2 cellular contexts compared by ENCODE assay signal in the genomic region with DNA sequence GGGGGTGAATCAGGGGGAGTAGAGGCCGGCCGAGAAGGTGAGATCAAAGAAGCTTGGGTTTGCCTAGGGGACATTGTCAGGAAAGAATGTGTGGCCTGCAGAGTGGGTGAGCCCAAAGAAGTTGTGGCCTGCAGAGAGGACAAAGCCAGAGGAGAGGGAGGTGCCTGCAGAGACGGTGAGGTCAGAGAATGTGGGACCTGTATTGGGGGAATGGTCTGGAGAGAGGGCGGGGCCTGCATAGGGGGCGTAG.
TF ChIP-seq lines count a peak whose summit lies in the region.

No MANE protein-coding gene starts in this region.

TF ChIP-seq in HEK293, 187 proteins besides CTCF, POLR2A, EP300 and RAD21 (continued from another document):
- TF ChIP-seq, protein P1, sequence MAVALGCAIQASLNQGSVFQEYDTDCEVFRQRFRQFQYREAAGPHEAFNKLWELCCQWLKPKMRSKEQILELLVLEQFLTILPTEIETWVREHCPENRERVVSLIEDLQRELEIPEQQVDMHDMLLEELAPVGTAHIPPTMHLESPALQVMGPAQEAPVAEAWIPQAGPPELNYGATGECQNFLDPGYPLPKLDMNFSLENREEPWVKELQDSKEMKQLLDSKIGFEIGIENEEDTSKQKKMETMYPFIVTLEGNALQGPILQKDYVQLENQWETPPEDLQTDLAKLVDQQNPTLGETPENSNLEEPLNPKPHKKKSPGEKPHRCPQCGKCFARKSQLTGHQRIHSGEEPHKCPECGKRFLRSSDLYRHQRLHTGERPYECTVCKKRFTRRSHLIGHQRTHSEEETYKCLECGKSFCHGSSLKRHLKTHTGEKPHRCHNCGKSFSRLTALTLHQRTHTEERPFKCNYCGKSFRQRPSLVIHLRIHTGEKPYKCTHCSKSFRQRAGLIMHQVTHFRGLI (tag by site-specific recombination; IDR thresholded peaks at IDR 0.05) = no peak
- TF ChIP-seq GFI1B (tag by site-specific recombination; IDR thresholded peaks at IDR 0.05) (no peak), GLIS2 (tag by site-specific recombination; IDR thresholded peaks at IDR 0.05) (peak; percentile 9; the same call in 1 of the 2 replicates), SALL2 (tag by site-specific recombination; IDR thresholded peaks at IDR 0.05; ENCODE audit: borderline replicate concordance) (no peak), ZNF37A (tag by site-specific recombination; IDR thresholded peaks at IDR 0.05) (no peak), KLF1 (tag by site-specific recombination; IDR thresholded peaks at IDR 0.05) (no peak; the same call in none of the 2 replicates), ZBTB7A (tag by site-specific recombination; IDR thresholded peaks at IDR 0.05; ENCODE audit: low read depth) (0 out of 2 replicates have a peak, but pooled peaks have one; percentile 48), KLF8 (tag by site-specific recombination; IDR thresholded peaks at IDR 0.05) (no peak), TRIM28 (IDR thresholded peaks at IDR 0.05; ENCODE audit: borderline replicate concordance, low read length) (no peak), ZNF549 (tag by site-specific recombination; IDR thresholded peaks at IDR 0.05) (no peak), KLF7 (tag by site-specific recombination; IDR thresholded peaks at IDR 0.05; ENCODE audit: borderline replicate concordance) (0 out of 2 replicates have a peak, but pooled peaks have one; percentile 38), ZNF785 (tag by site-specific recombination; IDR thresholded peaks at IDR 0.05) (no peak), ZNF76 (tag by site-specific recombination; IDR thresholded peaks at IDR 0.05; ENCODE audit: borderline replicate concordance, low read depth) (no peak), ZNF211 (tag by site-specific recombination; IDR thresholded peaks at IDR 0.05; ENCODE audit: low read depth) (no peak), ZNF146 (tag by site-specific recombination; IDR thresholded peaks at IDR 0.05) (0 out of 2 replicates have a peak, but pooled peaks have one; percentile 1)
- TF ChIP-seq, protein P2, sequence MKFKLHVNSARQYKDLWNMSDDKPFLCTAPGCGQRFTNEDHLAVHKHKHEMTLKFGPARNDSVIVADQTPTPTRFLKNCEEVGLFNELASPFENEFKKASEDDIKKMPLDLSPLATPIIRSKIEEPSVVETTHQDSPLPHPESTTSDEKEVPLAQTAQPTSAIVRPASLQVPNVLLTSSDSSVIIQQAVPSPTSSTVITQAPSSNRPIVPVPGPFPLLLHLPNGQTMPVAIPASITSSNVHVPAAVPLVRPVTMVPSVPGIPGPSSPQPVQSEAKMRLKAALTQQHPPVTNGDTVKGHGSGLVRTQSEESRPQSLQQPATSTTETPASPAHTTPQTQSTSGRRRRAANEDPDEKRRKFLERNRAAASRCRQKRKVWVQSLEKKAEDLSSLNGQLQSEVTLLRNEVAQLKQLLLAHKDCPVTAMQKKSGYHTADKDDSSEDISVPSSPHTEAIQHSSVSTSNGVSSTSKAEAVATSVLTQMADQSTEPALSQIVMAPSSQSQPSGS (tag by site-specific recombination; IDR thresholded peaks at IDR 0.05; ENCODE audit: low read depth) = 0 out of 2 replicates have a peak, but pooled peaks have one; percentile 13
- TF ChIP-seq, protein P3, sequence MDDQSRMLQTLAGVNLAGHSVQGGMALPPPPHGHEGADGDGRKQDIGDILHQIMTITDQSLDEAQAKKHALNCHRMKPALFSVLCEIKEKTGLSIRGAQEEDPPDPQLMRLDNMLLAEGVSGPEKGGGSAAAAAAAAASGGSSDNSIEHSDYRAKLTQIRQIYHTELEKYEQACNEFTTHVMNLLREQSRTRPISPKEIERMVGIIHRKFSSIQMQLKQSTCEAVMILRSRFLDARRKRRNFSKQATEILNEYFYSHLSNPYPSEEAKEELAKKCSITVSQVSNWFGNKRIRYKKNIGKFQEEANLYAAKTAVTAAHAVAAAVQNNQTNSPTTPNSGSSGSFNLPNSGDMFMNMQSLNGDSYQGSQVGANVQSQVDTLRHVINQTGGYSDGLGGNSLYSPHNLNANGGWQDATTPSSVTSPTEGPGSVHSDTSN (CRISPR knock-in tag; IDR thresholded peaks at IDR 0.05) = no peak
- TF ChIP-seq, protein P4, sequence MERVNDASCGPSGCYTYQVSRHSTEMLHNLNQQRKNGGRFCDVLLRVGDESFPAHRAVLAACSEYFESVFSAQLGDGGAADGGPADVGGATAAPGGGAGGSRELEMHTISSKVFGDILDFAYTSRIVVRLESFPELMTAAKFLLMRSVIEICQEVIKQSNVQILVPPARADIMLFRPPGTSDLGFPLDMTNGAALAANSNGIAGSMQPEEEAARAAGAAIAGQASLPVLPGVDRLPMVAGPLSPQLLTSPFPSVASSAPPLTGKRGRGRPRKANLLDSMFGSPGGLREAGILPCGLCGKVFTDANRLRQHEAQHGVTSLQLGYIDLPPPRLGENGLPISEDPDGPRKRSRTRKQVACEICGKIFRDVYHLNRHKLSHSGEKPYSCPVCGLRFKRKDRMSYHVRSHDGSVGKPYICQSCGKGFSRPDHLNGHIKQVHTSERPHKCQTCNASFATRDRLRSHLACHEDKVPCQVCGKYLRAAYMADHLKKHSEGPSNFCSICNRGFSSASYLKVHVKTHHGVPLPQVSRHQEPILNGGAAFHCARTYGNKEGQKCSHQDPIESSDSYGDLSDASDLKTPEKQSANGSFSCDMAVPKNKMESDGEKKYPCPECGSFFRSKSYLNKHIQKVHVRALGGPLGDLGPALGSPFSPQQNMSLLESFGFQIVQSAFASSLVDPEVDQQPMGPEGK (tag by site-specific recombination; IDR thresholded peaks at IDR 0.05) = 0 out of 2 replicates have a peak, but pooled peaks have one; percentile 36

TF ChIP-seq in HepG2, 621 proteins besides CTCF, POLR2A, EP300 and RAD21 (continued from another document and continues in another):
- TF ChIP-seq RFX3 (CRISPR knock-in tag; IDR thresholded peaks at IDR 0.05) = no peak
- TF ChIP-seq, protein P5, sequence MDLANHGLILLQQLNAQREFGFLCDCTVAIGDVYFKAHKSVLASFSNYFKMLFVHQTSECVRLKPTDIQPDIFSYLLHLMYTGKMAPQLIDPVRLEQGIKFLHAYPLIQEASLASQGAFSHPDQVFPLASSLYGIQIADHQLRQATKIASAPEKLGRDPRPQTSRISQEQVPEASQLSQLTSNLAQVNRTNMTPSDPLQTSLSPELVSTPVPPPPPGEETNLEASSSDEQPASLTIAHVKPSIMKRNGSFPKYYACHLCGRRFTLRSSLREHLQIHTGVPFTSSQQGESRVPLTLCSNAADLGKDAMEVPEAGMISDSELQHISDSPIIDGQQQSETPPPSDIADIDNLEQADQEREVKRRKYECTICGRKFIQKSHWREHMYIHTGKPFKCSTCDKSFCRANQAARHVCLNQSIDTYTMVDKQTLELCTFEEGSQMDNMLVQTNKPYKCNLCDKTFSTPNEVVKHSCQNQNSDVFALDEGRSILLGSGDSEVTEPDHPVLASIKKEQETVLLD (CRISPR knock-in tag; IDR thresholded peaks at IDR 0.05; ENCODE audit: low read depth) = no peak
- TF ChIP-seq STAT5B (CRISPR knock-in tag; IDR thresholded peaks at IDR 0.05) = no peak
- 0 out of 2 replicates have a peak, but pooled peaks have one; percentile 26 for TF ChIP-seq POLR2AphosphoS5 (IDR thresholded peaks at IDR 0.05; ENCODE audit: low read depth, low read length)
- TF ChIP-seq, protein P6, sequence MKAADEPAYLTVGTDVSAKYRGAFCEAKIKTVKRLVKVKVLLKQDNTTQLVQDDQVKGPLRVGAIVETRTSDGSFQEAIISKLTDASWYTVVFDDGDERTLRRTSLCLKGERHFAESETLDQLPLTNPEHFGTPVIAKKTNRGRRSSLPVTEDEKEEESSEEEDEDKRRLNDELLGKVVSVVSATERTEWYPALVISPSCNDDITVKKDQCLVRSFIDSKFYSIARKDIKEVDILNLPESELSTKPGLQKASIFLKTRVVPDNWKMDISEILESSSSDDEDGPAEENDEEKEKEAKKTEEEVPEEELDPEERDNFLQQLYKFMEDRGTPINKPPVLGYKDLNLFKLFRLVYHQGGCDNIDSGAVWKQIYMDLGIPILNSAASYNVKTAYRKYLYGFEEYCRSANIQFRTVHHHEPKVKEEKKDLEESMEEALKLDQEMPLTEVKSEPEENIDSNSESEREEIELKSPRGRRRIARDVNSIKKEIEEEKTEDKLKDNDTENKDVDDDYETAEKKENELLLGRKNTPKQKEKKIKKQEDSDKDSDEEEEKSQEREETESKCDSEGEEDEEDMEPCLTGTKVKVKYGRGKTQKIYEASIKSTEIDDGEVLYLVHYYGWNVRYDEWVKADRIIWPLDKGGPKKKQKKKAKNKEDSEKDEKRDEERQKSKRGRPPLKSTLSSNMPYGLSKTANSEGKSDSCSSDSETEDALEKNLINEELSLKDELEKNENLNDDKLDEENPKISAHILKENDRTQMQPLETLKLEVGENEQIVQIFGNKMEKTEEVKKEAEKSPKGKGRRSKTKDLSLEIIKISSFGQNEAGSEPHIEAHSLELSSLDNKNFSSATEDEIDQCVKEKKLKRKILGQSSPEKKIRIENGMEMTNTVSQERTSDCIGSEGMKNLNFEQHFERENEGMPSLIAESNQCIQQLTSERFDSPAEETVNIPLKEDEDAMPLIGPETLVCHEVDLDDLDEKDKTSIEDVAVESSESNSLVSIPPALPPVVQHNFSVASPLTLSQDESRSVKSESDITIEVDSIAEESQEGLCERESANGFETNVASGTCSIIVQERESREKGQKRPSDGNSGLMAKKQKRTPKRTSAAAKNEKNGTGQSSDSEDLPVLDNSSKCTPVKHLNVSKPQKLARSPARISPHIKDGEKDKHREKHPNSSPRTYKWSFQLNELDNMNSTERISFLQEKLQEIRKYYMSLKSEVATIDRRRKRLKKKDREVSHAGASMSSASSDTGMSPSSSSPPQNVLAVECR (CRISPR knock-in tag; IDR thresholded peaks at IDR 0.05; ENCODE audit: borderline replicate concordance) = no peak
- TF ChIP-seq, protein P7, sequence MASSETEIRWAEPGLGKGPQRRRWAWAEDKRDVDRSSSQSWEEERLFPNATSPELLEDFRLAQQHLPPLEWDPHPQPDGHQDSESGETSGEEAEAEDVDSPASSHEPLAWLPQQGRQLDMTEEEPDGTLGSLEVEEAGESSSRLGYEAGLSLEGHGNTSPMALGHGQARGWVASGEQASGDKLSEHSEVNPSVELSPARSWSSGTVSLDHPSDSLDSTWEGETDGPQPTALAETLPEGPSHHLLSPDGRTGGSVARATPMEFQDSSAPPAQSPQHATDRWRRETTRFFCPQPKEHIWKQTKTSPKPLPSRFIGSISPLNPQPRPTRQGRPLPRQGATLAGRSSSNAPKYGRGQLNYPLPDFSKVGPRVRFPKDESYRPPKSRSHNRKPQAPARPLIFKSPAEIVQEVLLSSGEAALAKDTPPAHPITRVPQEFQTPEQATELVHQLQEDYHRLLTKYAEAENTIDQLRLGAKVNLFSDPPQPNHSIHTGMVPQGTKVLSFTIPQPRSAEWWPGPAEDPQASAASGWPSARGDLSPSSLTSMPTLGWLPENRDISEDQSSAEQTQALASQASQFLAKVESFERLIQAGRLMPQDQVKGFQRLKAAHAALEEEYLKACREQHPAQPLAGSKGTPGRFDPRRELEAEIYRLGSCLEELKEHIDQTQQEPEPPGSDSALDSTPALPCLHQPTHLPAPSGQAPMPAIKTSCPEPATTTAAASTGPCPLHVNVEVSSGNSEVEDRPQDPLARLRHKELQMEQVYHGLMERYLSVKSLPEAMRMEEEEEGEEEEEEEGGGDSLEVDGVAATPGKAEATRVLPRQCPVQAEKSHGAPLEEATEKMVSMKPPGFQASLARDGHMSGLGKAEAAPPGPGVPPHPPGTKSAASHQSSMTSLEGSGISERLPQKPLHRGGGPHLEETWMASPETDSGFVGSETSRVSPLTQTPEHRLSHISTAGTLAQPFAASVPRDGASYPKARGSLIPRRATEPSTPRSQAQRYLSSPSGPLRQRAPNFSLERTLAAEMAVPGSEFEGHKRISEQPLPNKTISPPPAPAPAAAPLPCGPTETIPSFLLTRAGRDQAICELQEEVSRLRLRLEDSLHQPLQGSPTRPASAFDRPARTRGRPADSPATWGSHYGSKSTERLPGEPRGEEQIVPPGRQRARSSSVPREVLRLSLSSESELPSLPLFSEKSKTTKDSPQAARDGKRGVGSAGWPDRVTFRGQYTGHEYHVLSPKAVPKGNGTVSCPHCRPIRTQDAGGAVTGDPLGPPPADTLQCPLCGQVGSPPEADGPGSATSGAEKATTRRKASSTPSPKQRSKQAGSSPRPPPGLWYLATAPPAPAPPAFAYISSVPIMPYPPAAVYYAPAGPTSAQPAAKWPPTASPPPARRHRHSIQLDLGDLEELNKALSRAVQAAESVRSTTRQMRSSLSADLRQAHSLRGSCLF (CRISPR knock-in tag; IDR thresholded peaks at IDR 0.05; ENCODE audit: borderline replicate concordance) = no peak
- peak; percentile 38; the same call in 1 of the 2 replicates for TF ChIP-seq ZNF563 (CRISPR knock-in tag; IDR thresholded peaks at IDR 0.05)
- TF ChIP-seq SP2 (CRISPR knock-in tag; IDR thresholded peaks at IDR 0.05) = no peak
- TF ChIP-seq SRSF9 (IDR thresholded peaks at IDR 0.05; ENCODE audit: borderline replicate concordance, insufficient read depth, low read depth, low read length, poor library complexity, severe bottlenecking) = no peak
- TF ChIP-seq ZBTB42 (CRISPR knock-in tag; IDR thresholded peaks at IDR 0.05) = no peak
- TF ChIP-seq, protein P8, sequence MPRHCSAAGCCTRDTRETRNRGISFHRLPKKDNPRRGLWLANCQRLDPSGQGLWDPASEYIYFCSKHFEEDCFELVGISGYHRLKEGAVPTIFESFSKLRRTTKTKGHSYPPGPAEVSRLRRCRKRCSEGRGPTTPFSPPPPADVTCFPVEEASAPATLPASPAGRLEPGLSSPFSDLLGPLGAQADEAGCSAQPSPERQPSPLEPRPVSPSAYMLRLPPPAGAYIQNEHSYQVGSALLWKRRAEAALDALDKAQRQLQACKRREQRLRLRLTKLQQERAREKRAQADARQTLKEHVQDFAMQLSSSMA (CRISPR knock-in tag; IDR thresholded peaks at IDR 0.05) = no peak
- TF ChIP-seq, protein P9, sequence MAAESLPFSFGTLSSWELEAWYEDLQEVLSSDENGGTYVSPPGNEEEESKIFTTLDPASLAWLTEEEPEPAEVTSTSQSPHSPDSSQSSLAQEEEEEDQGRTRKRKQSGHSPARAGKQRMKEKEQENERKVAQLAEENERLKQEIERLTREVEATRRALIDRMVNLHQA (CRISPR knock-in tag; IDR thresholded peaks at IDR 0.05) = no peak
- TF ChIP-seq ZNF850 (CRISPR knock-in tag; conservative IDR thresholded peaks at IDR 0.05) = 0 out of 2 replicates have a peak, but pooled peaks have one; percentile 38
- no peak for TF ChIP-seq KDM3A (CRISPR knock-in tag; IDR thresholded peaks at IDR 0.05; ENCODE audit: low read depth)
- no peak for TF ChIP-seq ZNF232 (CRISPR knock-in tag; IDR thresholded peaks at IDR 0.05; ENCODE audit: borderline replicate concordance)
- no peak for TF ChIP-seq NFYB (CRISPR knock-in tag; IDR thresholded peaks at IDR 0.05)
- no peak for TF ChIP-seq HOXA9 (CRISPR knock-in tag; IDR thresholded peaks at IDR 0.05; ENCODE audit: borderline replicate concordance)
- TF ChIP-seq ZNF17 (CRISPR knock-in tag; IDR thresholded peaks at IDR 0.05) = no peak
- TF ChIP-seq ZNF143 (CRISPR knock-in tag; IDR thresholded peaks at IDR 0.05) = no peak
- TF ChIP-seq KLF12 (CRISPR knock-in tag; IDR thresholded peaks at IDR 0.05; ENCODE audit: borderline replicate concordance) = 0 out of 2 replicates have a peak, but pooled peaks have one; percentile 21
- TF ChIP-seq KLF6 (CRISPR knock-in tag; IDR thresholded peaks at IDR 0.05) = no peak
- TF ChIP-seq AKAP8 (CRISPR knock-in tag; IDR thresholded peaks at IDR 0.05) = 0 out of 2 replicates have a peak, but pooled peaks have one; percentile 18
- no peak for TF ChIP-seq KLF16 (CRISPR knock-in tag; IDR thresholded peaks at IDR 0.05)
